ENCODE assay signal across 16 cellular contexts in genomic region chr5:68266457-68266856, GRCh38. TPM values are rescaled to one million over a fixed set of nuclear protein-coding genes. Genes with fewer than 3 reads are reported as not detected.
DNase-seq lines count a peak whose midpoint lies in the region; ATAC-seq and TF ChIP-seq lines count a peak whose summit lies in the region.
"Had no signal": no experiment of that assay in that cellular context is flagged by ENCODE, and none has a peak within 500 bp of the region (broad histone marks: within the 10 kb centered on the region; RNA-seq: fewer than 3 reads in every experiment).

No MANE protein-coding gene starts in this region.

- H3K4me2 ChIP-seq in mesenchymal stem cell (ENCODE audit: low read length, poor library complexity, severe bottlenecking), result no peak overlapping the region

- no peak overlapping the region for H3K18ac ChIP-seq in mesenchymal stem cell (ENCODE audit: low read depth in 1 of 2, low read length in 2 of 2)

- no peak overlapping the region for H3K4ac ChIP-seq in mesenchymal stem cell (ENCODE audit: low read depth in 1 of 2, low read length in 2 of 2)

- peak overlapping the region in 1 of 2 donors; percentile 47 for H3K4me3 Mint-ChIP-seq in activated T-cell treated with anti-CD3 and anti-CD28 coated beads, Interleukin-2, amount 50 U/mL, for 72 hours
- H3K4me3 Mint-ChIP-seq in MCF 10A (ENCODE audit: unreplicated experiment), result no peak overlapping the region

- no peaks in the 10 kb centered on the region for H3K36me3 ChIP-seq in mesenchymal stem cell (ENCODE audit: control insufficient read depth in 1 of 2, insufficient read depth in 2 of 2, low read depth in 1 of 2, low read length in 2 of 2)
- peaks cover 0 to 6% (median 0%) of the 10 kb centered on the region in 3 donors for H3K36me3 ChIP-seq in tibial artery

- DNase-seq in activated T-cell treated with anti-CD3 and anti-CD28 coated beads, Interleukin-2, amount 50 U/mL, for 72 hours, result no peak
- no peak for DNase-seq in activated T-cell treated with anti-CD3 and anti-CD28 coated beads, Interleukin-2, amount 50 U/mL, for 48 hours
- DNase-seq in MCF 10A (ENCODE audit: unreplicated experiment) (peak; percentile 67), mesenchymal stem cell (peak; percentile 33), tibial artery (no peak), D341Med (ENCODE audit: low spot score) (no peak), NCI-H128 (lab: John Stamatoyannopoulos, UW; ENCODE audit: unreplicated experiment) (no peak), T1000 (lab: John Stamatoyannopoulos, UW) (no peak)
- DNase-seq: activated B cell treated with CpG ODN at 0.5 μM for 24 hours; activated effector memory CD4-positive, alpha-beta T cell treated with anti-CD3 and anti-CD28 coated beads, Interleukin-2, amount 50 U/mL, for 16 hours; effector CD8-positive, alpha-beta T cell; GDM1; H7; NCI-H2171; RPMI8226 had no signal

- H3K4me1 ChIP-seq in mesenchymal stem cell (ENCODE audit: control insufficient read depth, insufficient read depth, low read depth, low read length) (peaks cover 2% of the 10 kb centered on the region), tibial artery (peaks cover 0 to 92% (median 75%) of the 10 kb centered on the region in 4 donors)

- no peak overlapping the region for H2BK120ac ChIP-seq in mesenchymal stem cell (ENCODE audit: low read depth, low read length)

- H3K36me3 Mint-ChIP-seq in activated T-cell treated with anti-CD3 and anti-CD28 coated beads, Interleukin-2, amount 50 U/mL, for 72 hours (ENCODE audit: insufficient read depth in 2 of 2), result peaks cover 0 to 3% of the 10 kb centered on the region in 2 donors
- peaks cover 72% of the 10 kb centered on the region for H3K36me3 Mint-ChIP-seq in MCF 10A (ENCODE audit: insufficient read depth, unreplicated experiment)

- H4K8ac ChIP-seq in mesenchymal stem cell (ENCODE audit: low read length), result no peak overlapping the region

- peak overlapping the region; percentile 73 for H3K9ac ChIP-seq in mesenchymal stem cell (ENCODE audit: low read length)

- H3K79me1 ChIP-seq in mesenchymal stem cell (replicated peaks; ENCODE audit: low read length, poor library complexity, severe bottlenecking), result peaks cover 16% of the 10 kb centered on the region

- TSS peak; percentile 1 for BruUV-seq in MCF 10A (replicated peaks; lab: Mats Ljungman, UMichigan)

- H3K9me3 ChIP-seq in mesenchymal stem cell (ENCODE audit: control insufficient read depth, low read length) (no peaks in the 10 kb centered on the region), tibial artery (no peaks in the 10 kb centered on the region)

- no peak overlapping the region for H3K14ac ChIP-seq in mesenchymal stem cell (ENCODE audit: low read length in 2 of 2)

- peaks cover 82% of the 10 kb centered on the region for H3K4me1 Mint-ChIP-seq in activated T-cell treated with anti-CD3 and anti-CD28 coated beads, Interleukin-2, amount 50 U/mL, for 72 hours (ENCODE audit: low read depth)
- peaks cover 67% of the 10 kb centered on the region for H3K4me1 Mint-ChIP-seq in MCF 10A (ENCODE audit: insufficient read depth, unreplicated experiment)

- no peak overlapping the region for H2BK15ac ChIP-seq in mesenchymal stem cell (ENCODE audit: low read depth, poor library complexity, severe bottlenecking)

- no peak overlapping the region for H2AFZ ChIP-seq in mesenchymal stem cell (ENCODE audit: low read depth, low read length)

- peak overlapping the region; percentile 93 for H3K27ac Mint-ChIP-seq in activated T-cell treated with anti-CD3 and anti-CD28 coated beads, Interleukin-2, amount 50 U/mL, for 72 hours
- H3K27ac Mint-ChIP-seq in MCF 10A (ENCODE audit: low read depth, unreplicated experiment), result peak overlapping the region; percentile 91

- POLR2A ChIA-PET in MCF 10A (lab: Yijun Ruan, JAX), result interaction anchor here (1.0 to 1.6 kb wide), 7 partner anchors 14 to 387 kb away, joined by 3 to 6 read pairs (median 4); no protein-coding TSS in a partner anchor

- no peak overlapping the region for H2AK5ac ChIP-seq in mesenchymal stem cell (ENCODE audit: low read length, severe bottlenecking)

- H3K4me3 ChIP-seq in mesenchymal stem cell (ENCODE audit: insufficient read depth in 1 of 2, low read depth in 1 of 2, low read length in 2 of 2) (peak overlapping the region in 1 of 2 experiments; percentile 12), tibial artery (no peak overlapping the region)
- H3K4me3 ChIP-seq: K562 had no signal

- H3K27ac ChIP-seq in mesenchymal stem cell (ENCODE audit: low read length, poor library complexity, severe bottlenecking), result no peak overlapping the region
- H3K27ac ChIP-seq in tibial artery, result peak overlapping the region; percentile 75 to 76

- intact Hi-C loops in MCF 10A (cut with micrococcal nuclease), result no loop called here
- intact Hi-C loops in tibial artery (cut with DNase I; ENCODE audit: low total_unique reads), result no loop called here

- no peak overlapping the region for H2BK12ac ChIP-seq in mesenchymal stem cell (ENCODE audit: low read length in 2 of 2)

- H2BK5ac ChIP-seq in mesenchymal stem cell (ENCODE audit: low read depth, low read length, poor library complexity, severe bottlenecking), result no peak overlapping the region

- no peaks in the 10 kb centered on the region for H3K27me3 Mint-ChIP-seq in activated T-cell treated with anti-CD3 and anti-CD28 coated beads, Interleukin-2, amount 50 U/mL, for 72 hours (ENCODE audit: low read depth)
- H3K27me3 Mint-ChIP-seq in MCF 10A (ENCODE audit: insufficient read depth, unreplicated experiment), result no peaks in the 10 kb centered on the region
- H3K27me3 Mint-ChIP-seq: activated B cell treated with CpG ODN at 0.5 μM for 24 hours had no signal

- ATAC-seq in activated T-cell treated with anti-CD3 and anti-CD28 coated beads, Interleukin-2, amount 50 U/mL, for 72 hours (replicated peaks in 1 of 2), result no peak
- ATAC-seq: K562 had no signal

- H3K23ac ChIP-seq in mesenchymal stem cell (ENCODE audit: low read length in 2 of 2), result no peak overlapping the region

- 100% methylated on average over 1 of the region's 1 CpG for WGBS in mesenchymal stem cell

- H3K9me3 Mint-ChIP-seq in activated T-cell treated with anti-CD3 and anti-CD28 coated beads, Interleukin-2, amount 50 U/mL, for 72 hours, result no peaks in the 10 kb centered on the region
- no peaks in the 10 kb centered on the region for H3K9me3 Mint-ChIP-seq in MCF 10A (ENCODE audit: unreplicated experiment)
- H3K9me3 Mint-ChIP-seq: activated B cell treated with CpG ODN at 0.5 μM for 24 hours had no signal

- CTCF ChIA-PET in MCF 10A (lab: Yijun Ruan, JAX), result interaction anchor here (0.6 to 1.0 kb wide), 4 partner anchors 14 to 1035 kb away, joined by 3 to 5 read pairs (median 3); no protein-coding TSS in a partner anchor

- TF ChIP-seq CTCF in MCF 10A (IDR thresholded peaks at IDR 0.05; ENCODE audit: unreplicated experiment), result no peak
- TF ChIP-seq CTCF in tibial artery (IDR thresholded peaks at IDR 0.05), result no peak

- H4K91ac ChIP-seq in mesenchymal stem cell (ENCODE audit: low read length), result no peak overlapping the region

- H3K27me3 ChIP-seq in mesenchymal stem cell (ENCODE audit: control insufficient read depth in 1 of 2, insufficient read depth in 1 of 2, low read length in 2 of 2) (no peaks in the 10 kb centered on the region), tibial artery (no peaks in the 10 kb centered on the region)

RNA-seq across cellular contexts. Expression of gene PIK3R1, which starts 50.9 kb away (rescaled TPM):
- 10 to 100 TPM; 46.5 to 74.2 TPM for total RNA-seq in activated T-cell treated with anti-CD3 and anti-CD28 coated beads, Interleukin-2, amount 50 U/mL, for 72 hours
- total RNA-seq in MCF 10A (2022), result 124 and 151 TPM in 2 replicates
- 33.8 TPM for polyA plus RNA-seq in mesenchymal stem cell (2013, experiment 1 of 2)
- 33.1 TPM for polyA plus RNA-seq in mesenchymal stem cell (2013, experiment 2 of 2)

Comparison
In these comparisons a context has a peak if more than half of its experiments do, and no peak if none do; other contexts are left out.
1. DNase-seq: peak in MCF 10A (single experiment) and mesenchymal stem cell (single experiment); none in activated T-cell treated with anti-CD3 and anti-CD28 coated beads, Interleukin-2, amount 50 U/mL, for 72 hours (0 of 2), activated T-cell treated with anti-CD3 and anti-CD28 coated beads, Interleukin-2, amount 50 U/mL, for 48 hours (0 of 2), tibial artery (0 of 2), D341Med (single experiment), NCI-H128 (single experiment) and T1000 (single experiment).